1 cellular context compared by ENCODE assay signal in genomic region chr2:185793532-185794073, GRCh38.
TF ChIP-seq lines count a peak whose summit lies in the region.

No MANE protein-coding gene starts in this region.

TF ChIP-seq in SK-N-SH treated with all-trans-retinoic acid at 6 μM for 48 hours, 23 proteins besides CTCF, POLR2A, EP300 and RAD21 (continued from another document):
- TF ChIP-seq CSRNP3 (CRISPR knock-in tag; IDR thresholded peaks at IDR 0.05) (no peak), ISL1 (CRISPR knock-in tag; IDR thresholded peaks at IDR 0.05) (peak; percentile 84), CREB5 (CRISPR knock-in tag; IDR thresholded peaks at IDR 0.05; ENCODE audit: low read depth) (no peak), ZC3H10 (CRISPR knock-in tag; IDR thresholded peaks at IDR 0.05) (no peak), ESRRG (CRISPR knock-in tag; IDR thresholded peaks at IDR 0.05) (no peak), RARB (CRISPR knock-in tag; IDR thresholded peaks at IDR 0.05) (no peak), SNAI2 (CRISPR knock-in tag; IDR thresholded peaks at IDR 0.05) (no peak), ZNF70 (CRISPR knock-in tag; IDR thresholded peaks at IDR 0.05) (no peak), CSDC2 (CRISPR knock-in tag; IDR thresholded peaks at IDR 0.05) (no peak), ARNTL (CRISPR knock-in tag; IDR thresholded peaks at IDR 0.05; ENCODE audit: borderline replicate concordance, low read depth) (no peak)
